In the genomic region with DNA sequence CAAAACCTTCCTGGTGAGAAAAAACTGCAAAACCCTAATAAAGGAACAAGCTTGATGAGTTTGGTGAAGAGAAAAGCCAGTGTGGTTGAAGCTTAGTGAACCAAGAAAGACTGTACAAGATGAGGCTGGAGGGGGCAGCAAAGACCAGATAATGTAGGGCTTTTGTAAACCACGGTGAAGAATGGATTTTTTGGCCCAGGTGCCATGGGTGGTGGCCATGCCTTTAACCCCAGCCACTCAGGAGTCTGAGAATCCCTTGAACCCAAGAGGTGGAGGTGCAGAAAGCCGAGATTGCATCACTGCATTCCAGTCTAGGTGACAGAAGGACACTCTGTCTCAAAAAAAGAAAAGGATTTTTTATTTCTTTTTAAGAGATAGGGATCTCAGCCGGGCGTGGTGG, we compare ENCODE assay signal across 1 cellular context.
TF ChIP-seq lines count a peak whose summit lies in the region.

No MANE protein-coding gene starts in this region.

TF ChIP-seq in GM12878, 131 proteins besides CTCF, POLR2A, EP300 and RAD21:
- TF ChIP-seq KAT2A (conservative IDR thresholded peaks at IDR 0.05; ENCODE audit: control insufficient read depth, low read depth, low read length) (no peak), RB1 (IDR thresholded peaks at IDR 0.05; ENCODE audit: borderline replicate concordance) (no peak), EZH2 (IDR thresholded peaks at IDR 0.05; ENCODE audit: borderline replicate concordance, control insufficient read depth, low read depth, low read length) (no peak), SMC3 (IDR thresholded peaks at IDR 0.05; ENCODE audit: borderline replicate concordance, low read length) (peak; percentile 36; the same call in 1 of the 2 replicates), PAX5 (IDR thresholded peaks at IDR 0.05; ENCODE audit: borderline replicate concordance, low read depth, low read length) (peak; percentile 56), RUNX3 (IDR thresholded peaks at IDR 0.05; ENCODE audit: low read length) (peak; percentile 24; the same call in 1 of the 2 replicates)
- TF ChIP-seq, protein P1, sequence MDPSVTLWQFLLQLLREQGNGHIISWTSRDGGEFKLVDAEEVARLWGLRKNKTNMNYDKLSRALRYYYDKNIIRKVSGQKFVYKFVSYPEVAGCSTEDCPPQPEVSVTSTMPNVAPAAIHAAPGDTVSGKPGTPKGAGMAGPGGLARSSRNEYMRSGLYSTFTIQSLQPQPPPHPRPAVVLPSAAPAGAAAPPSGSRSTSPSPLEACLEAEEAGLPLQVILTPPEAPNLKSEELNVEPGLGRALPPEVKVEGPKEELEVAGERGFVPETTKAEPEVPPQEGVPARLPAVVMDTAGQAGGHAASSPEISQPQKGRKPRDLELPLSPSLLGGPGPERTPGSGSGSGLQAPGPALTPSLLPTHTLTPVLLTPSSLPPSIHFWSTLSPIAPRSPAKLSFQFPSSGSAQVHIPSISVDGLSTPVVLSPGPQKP (IDR thresholded peaks at IDR 0.05; ENCODE audit: low read depth, low read length): no peak
- TF ChIP-seq, protein P2, sequence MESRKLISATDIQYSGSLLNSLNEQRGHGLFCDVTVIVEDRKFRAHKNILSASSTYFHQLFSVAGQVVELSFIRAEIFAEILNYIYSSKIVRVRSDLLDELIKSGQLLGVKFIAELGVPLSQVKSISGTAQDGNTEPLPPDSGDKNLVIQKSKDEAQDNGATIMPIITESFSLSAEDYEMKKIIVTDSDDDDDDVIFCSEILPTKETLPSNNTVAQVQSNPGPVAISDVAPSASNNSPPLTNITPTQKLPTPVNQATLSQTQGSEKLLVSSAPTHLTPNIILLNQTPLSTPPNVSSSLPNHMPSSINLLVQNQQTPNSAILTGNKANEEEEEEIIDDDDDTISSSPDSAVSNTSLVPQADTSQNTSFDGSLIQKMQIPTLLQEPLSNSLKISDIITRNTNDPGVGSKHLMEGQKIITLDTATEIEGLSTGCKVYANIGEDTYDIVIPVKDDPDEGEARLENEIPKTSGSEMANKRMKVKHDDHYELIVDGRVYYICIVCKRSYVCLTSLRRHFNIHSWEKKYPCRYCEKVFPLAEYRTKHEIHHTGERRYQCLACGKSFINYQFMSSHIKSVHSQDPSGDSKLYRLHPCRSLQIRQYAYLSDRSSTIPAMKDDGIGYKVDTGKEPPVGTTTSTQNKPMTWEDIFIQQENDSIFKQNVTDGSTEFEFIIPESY (IDR thresholded peaks at IDR 0.05): no peak
- TF ChIP-seq, protein P3, sequence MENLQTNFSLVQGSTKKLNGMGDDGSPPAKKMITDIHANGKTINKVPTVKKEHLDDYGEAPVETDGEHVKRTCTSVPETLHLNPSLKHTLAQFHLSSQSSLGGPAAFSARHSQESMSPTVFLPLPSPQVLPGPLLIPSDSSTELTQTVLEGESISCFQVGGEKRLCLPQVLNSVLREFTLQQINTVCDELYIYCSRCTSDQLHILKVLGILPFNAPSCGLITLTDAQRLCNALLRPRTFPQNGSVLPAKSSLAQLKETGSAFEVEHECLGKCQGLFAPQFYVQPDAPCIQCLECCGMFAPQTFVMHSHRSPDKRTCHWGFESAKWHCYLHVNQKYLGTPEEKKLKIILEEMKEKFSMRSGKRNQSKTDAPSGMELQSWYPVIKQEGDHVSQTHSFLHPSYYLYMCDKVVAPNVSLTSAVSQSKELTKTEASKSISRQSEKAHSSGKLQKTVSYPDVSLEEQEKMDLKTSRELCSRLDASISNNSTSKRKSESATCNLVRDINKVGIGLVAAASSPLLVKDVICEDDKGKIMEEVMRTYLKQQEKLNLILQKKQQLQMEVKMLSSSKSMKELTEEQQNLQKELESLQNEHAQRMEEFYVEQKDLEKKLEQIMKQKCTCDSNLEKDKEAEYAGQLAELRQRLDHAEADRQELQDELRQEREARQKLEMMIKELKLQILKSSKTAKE (IDR thresholded peaks at IDR 0.05; ENCODE audit: low read depth, poor library complexity, severe bottlenecking): no peak
